ENCODE assay signal across 15 cellular contexts in the genomic region with DNA sequence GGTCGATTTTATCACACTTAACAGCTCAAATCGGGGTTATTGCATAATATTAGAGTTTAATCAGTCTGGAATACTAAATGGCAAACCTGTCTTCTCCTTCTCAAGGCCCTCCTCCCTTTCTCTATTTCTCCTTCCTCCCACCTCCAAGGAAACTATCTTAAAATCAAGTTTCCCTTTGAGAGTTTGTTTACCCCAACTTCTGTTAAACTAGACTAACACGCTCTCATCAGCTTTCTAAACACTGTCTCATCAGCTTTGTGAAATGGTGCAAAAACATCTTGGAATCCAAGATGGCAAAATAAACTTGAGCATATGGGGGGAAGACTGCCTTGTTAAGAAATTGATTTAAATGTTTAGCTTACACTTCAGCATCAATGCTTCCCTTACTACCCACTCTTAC. TPM values are rescaled to one million over a fixed set of nuclear protein-coding genes. Genes with fewer than 3 reads are reported as not detected.
"Had no signal": no experiment of that assay in that cellular context is flagged by ENCODE, and none has a peak within 500 bp of the region (broad histone marks: within the 10 kb centered on the region; RNA-seq: fewer than 3 reads in every experiment).

No MANE protein-coding gene starts in this region.

- ATAC-seq: activated naive CD8-positive, alpha-beta T cell treated with anti-CD3 and anti-CD28 coated beads, Interleukin-2, amount 50 U/mL, for 24 hours; body of pancreas; left lobe of liver; mucosa of descending colon; naive thymus-derived CD8-positive, alpha-beta T cell had no signal

- H3K9me3 ChIP-seq: body of pancreas, mucosa of descending colon, suprapubic skin had no signal

- H3K4me3 Mint-ChIP-seq: activated CD4-positive, alpha-beta memory T cell treated with anti-CD3 and anti-CD28 coated beads, Interleukin-2, amount 10 ng/mL, durations not matched to agents 7 days and 5 days; activated naive CD8-positive, alpha-beta T cell treated with anti-CD3 and anti-CD28 coated beads, Interleukin-2, amount 50 U/mL, for 24 hours; dendritic cell treated with granulocyte-macrophage colony-stimulating factor and Interleukin-4, amounts not matched to agents 40 ng/mL and 50 ng/mL, for 4 days; naive thymus-derived CD8-positive, alpha-beta T cell had no signal

- H3K9me3 Mint-ChIP-seq: dendritic cell treated with granulocyte-macrophage colony-stimulating factor and Interleukin-4, amounts not matched to agents 40 ng/mL and 50 ng/mL, for 4 days had no signal

- H3K4me3 ChIP-seq: body of pancreas, esophagus muscularis mucosa, mucosa of descending colon, suprapubic skin had no signal

- DNase-seq: activated CD4-positive, alpha-beta memory T cell treated with anti-CD3 and anti-CD28 coated beads, Interleukin-2, amount 10 ng/mL, durations not matched to agents 7 days and 5 days; activated CD4-positive, alpha-beta T cell treated with anti-CD3 and anti-CD28 coated beads for 1 hour; activated naive CD8-positive, alpha-beta T cell treated with anti-CD3 and anti-CD28 coated beads, Interleukin-2, amount 50 U/mL, for 24 hours; body of pancreas; foreskin fibroblast; mucosa of descending colon; naive thymus-derived CD8-positive, alpha-beta T cell; stimulated activated CD4-positive, alpha-beta T cell treated with anti-CD3 and anti-CD28 coated beads, Interleukin-12 subunit alpha, Interleukin-12 subunit beta, amount 100 ng/mL, for 4 hours; stimulated activated naive CD4-positive, alpha-beta T cell; SW 1271 had no signal

- H3K27ac Mint-ChIP-seq: activated CD4-positive, alpha-beta memory T cell treated with anti-CD3 and anti-CD28 coated beads, Interleukin-2, amount 10 ng/mL, durations not matched to agents 7 days and 5 days; activated naive CD8-positive, alpha-beta T cell treated with anti-CD3 and anti-CD28 coated beads, Interleukin-2, amount 50 U/mL, for 24 hours; dendritic cell treated with granulocyte-macrophage colony-stimulating factor and Interleukin-4, amounts not matched to agents 40 ng/mL and 50 ng/mL, for 4 days; naive thymus-derived CD8-positive, alpha-beta T cell had no signal

- H3K36me3 ChIP-seq: esophagus muscularis mucosa, suprapubic skin had no signal

- H3K27ac ChIP-seq: body of pancreas, suprapubic skin had no signal

RNA-seq across cellular contexts. Expression of a gene that starts 9.6 kb away (rescaled TPM):
- total RNA-seq: activated CD4-positive, alpha-beta memory T cell treated with anti-CD3 and anti-CD28 coated beads, Interleukin-2, amount 10 ng/mL, durations not matched to agents 7 days and 5 days; naive thymus-derived CD8-positive, alpha-beta T cell; osteoblast had no signal
- polyA plus RNA-seq: naive thymus-derived CD8-positive, alpha-beta T cell had no signal
